In genomic region chr3:187748050-187748481, GRCh38 we compare ENCODE assay signal across 8 cellular contexts. TPM values are rescaled to one million over a fixed set of nuclear protein-coding genes. Genes with fewer than 3 reads are reported as not detected.
DNase-seq lines count a peak whose midpoint lies in the region; ATAC-seq and TF ChIP-seq lines count a peak whose summit lies in the region.

No MANE protein-coding gene starts in this region.

- no peak overlapping the region for H3K9ac ChIP-seq in KMS-11

- peak; percentile 39 for ATAC-seq in GM18498 (IDR thresholded peaks at IDR 0.05; ENCODE audit: unreplicated experiment)

- H4K20me1 ChIP-seq in KMS-11 (ENCODE audit: insufficient read depth), result no peaks in the 10 kb centered on the region

- peak overlapping the region; percentile 96 for H3K4me3 Mint-ChIP-seq in activated T-helper 1 cell treated with anti-CD3 and anti-CD28 coated beads, Interleukin-12 subunit alpha, Interleukin-12 subunit beta, Interleukin-2, Interleukin-4 antibody, amounts not matched to agents 30 ng/mL and 10 ng/mL and 1 ng/mL, durations not matched to agents 14 hours and 24 hours and 36 hours

- no peak overlapping the region for H3K4me2 ChIP-seq in KMS-11

- no peaks in the 10 kb centered on the region for H3K27me3 Mint-ChIP-seq in activated T-helper 1 cell treated with anti-CD3 and anti-CD28 coated beads, Interleukin-12 subunit alpha, Interleukin-12 subunit beta, Interleukin-2, Interleukin-4 antibody, amounts not matched to agents 30 ng/mL and 10 ng/mL and 1 ng/mL, durations not matched to agents 14 hours and 24 hours and 36 hours (ENCODE audit: insufficient read depth)

- intact Hi-C loops in activated T-helper 1 cell treated with anti-CD3 and anti-CD28 coated beads, Interleukin-12 subunit alpha, Interleukin-12 subunit beta, Interleukin-2, Interleukin-4 antibody, amounts not matched to agents 30 ng/mL and 10 ng/mL and 1 ng/mL, durations not matched to agents 14 hours and 24 hours and 36 hours (cut with micrococcal nuclease), result loop anchor here (1.0 to 5.0 kb wide), 5 partner anchors 29 to 227 kb away; no protein-coding TSS in a partner anchor

- no peak overlapping the region for H2AFZ ChIP-seq in KMS-11 (ENCODE audit: low read depth)

- peaks cover 16% of the 10 kb centered on the region for H3K4me1 ChIP-seq in KMS-11 (ENCODE audit: low read depth, poor library complexity, severe bottlenecking)

- H3K4me3 ChIP-seq in KMS-11 (IDR thresholded peaks at IDR 0.05; ENCODE audit: insufficient read depth, low read depth, low read length), result no peak overlapping the region
- no peak overlapping the region for H3K4me3 ChIP-seq in fibroblast of the aortic adventitia (ENCODE audit: low read depth, low read length)

- DNase-seq in RKO (ENCODE audit: low spot score) (peak; percentile 81), fibroblast of the aortic adventitia (ENCODE audit: low read depth) (peak; percentile 86), nucleus accumbens (lab: John Stamatoyannopoulos, UW) (peak; percentile 13 to 97 (median 79)), superior temporal gyrus (ENCODE audit: extremely low spot score) (peak; percentile 98)
- DNase-seq in activated T-helper 1 cell treated with anti-CD3 and anti-CD28 coated beads, Interleukin-12 subunit alpha, Interleukin-12 subunit beta, Interleukin-2, Interleukin-4 antibody, amounts not matched to agents 30 ng/mL and 10 ng/mL and 1 ng/mL, durations not matched to agents 14 hours and 24 hours and 36 hours (ENCODE audit: low spot score), result peak; percentile 86

- H3K27ac Mint-ChIP-seq in activated T-helper 1 cell treated with anti-CD3 and anti-CD28 coated beads, Interleukin-12 subunit alpha, Interleukin-12 subunit beta, Interleukin-2, Interleukin-4 antibody, amounts not matched to agents 30 ng/mL and 10 ng/mL and 1 ng/mL, durations not matched to agents 14 hours and 24 hours and 36 hours, result peak overlapping the region; percentile 98

- no peaks in the 10 kb centered on the region for H3K36me3 ChIP-seq in KMS-11 (ENCODE audit: insufficient read depth)

- no peaks in the 10 kb centered on the region for H3K9me3 Mint-ChIP-seq in activated T-helper 1 cell treated with anti-CD3 and anti-CD28 coated beads, Interleukin-12 subunit alpha, Interleukin-12 subunit beta, Interleukin-2, Interleukin-4 antibody, amounts not matched to agents 30 ng/mL and 10 ng/mL and 1 ng/mL, durations not matched to agents 14 hours and 24 hours and 36 hours

- H3K4me1 Mint-ChIP-seq in activated T-helper 1 cell treated with anti-CD3 and anti-CD28 coated beads, Interleukin-12 subunit alpha, Interleukin-12 subunit beta, Interleukin-2, Interleukin-4 antibody, amounts not matched to agents 30 ng/mL and 10 ng/mL and 1 ng/mL, durations not matched to agents 14 hours and 24 hours and 36 hours (ENCODE audit: low read depth), result peaks cover 64% of the 10 kb centered on the region

- H3K27me3 ChIP-seq in KMS-11 (ENCODE audit: insufficient read depth, low read depth), result peaks cover 20% of the 10 kb centered on the region

- peak overlapping the region; percentile 97 for H3K27ac ChIP-seq in 22Rv1
- no peak overlapping the region for H3K27ac ChIP-seq in KMS-11

- H3K79me2 ChIP-seq in KMS-11 (ENCODE audit: insufficient read depth, low read depth), result no peaks in the 10 kb centered on the region

- H3K36me3 Mint-ChIP-seq in activated T-helper 1 cell treated with anti-CD3 and anti-CD28 coated beads, Interleukin-12 subunit alpha, Interleukin-12 subunit beta, Interleukin-2, Interleukin-4 antibody, amounts not matched to agents 30 ng/mL and 10 ng/mL and 1 ng/mL, durations not matched to agents 14 hours and 24 hours and 36 hours (ENCODE audit: low read depth), result peaks cover 11% of the 10 kb centered on the region

- TF ChIP-seq CTCF in 22Rv1 (IDR thresholded peaks at IDR 0.05) (peak; percentile 95), KMS-11 (conservative IDR thresholded peaks at IDR 0.05; ENCODE audit: low read depth, low read length) (peak; percentile 99), fibroblast of the aortic adventitia (IDR thresholded peaks at IDR 0.05; ENCODE audit: insufficient read depth, low read length) (peak; percentile 100)

RNA-seq across cellular contexts. Expression of gene BCL6, which starts 2.8 kb away (rescaled TPM):
- total RNA-seq in activated T-helper 1 cell treated with anti-CD3 and anti-CD28 coated beads, Interleukin-12 subunit alpha, Interleukin-12 subunit beta, Interleukin-2, Interleukin-4 antibody, amounts not matched to agents 30 ng/mL and 10 ng/mL and 1 ng/mL, durations not matched to agents 14 hours and 24 hours and 36 hours, result 38.8 and 42.1 TPM in 2 replicates
- 24.8 and 90.1 TPM in 2 replicates for total RNA-seq in fibroblast of the aortic adventitia (ENCODE audit: low replicate concordance)

RNA-seq across cellular contexts. Expression of gene RTP2, which starts 45.7 kb away (rescaled TPM):
- total RNA-seq in activated T-helper 1 cell treated with anti-CD3 and anti-CD28 coated beads, Interleukin-12 subunit alpha, Interleukin-12 subunit beta, Interleukin-2, Interleukin-4 antibody, amounts not matched to agents 30 ng/mL and 10 ng/mL and 1 ng/mL, durations not matched to agents 14 hours and 24 hours and 36 hours, result not detected in 2 replicates
- total RNA-seq in fibroblast of the aortic adventitia (ENCODE audit: low replicate concordance), result not detected in 2 replicates
